16 cellular contexts compared by ENCODE assay signal in genomic region chr22:30408388-30409101, GRCh38. TPM values are rescaled to one million over a fixed set of nuclear protein-coding genes. Genes with fewer than 3 reads are reported as not detected.
A peak's percentile ranks its signal among the peaks of the same experiment; 100 is the strongest.
DNase-seq lines count a peak whose midpoint lies in the region; ATAC-seq lines count a peak whose summit lies in the region.
"Had no signal": no experiment of that assay in that cellular context is flagged by ENCODE, and none has a peak within 500 bp of the region (broad histone marks: within the 10 kb centered on the region; RNA-seq: fewer than 3 reads in every experiment).

No MANE protein-coding gene starts in this region.

- H3K4me1 Mint-ChIP-seq in activated T-helper 2 cell treated with anti-CD3 and anti-CD28 coated beads, Interferon-gamma antibody, Interleukin-2, Interleukin-4, amounts not matched to agents 10 μg/mL and 5 μg/mL and 100 μg/mL, durations not matched to agents 14 hours and 24 hours and 36 hours (ENCODE audit: low read depth), result peaks cover 23% of the 10 kb centered on the region
- no peaks in the 10 kb centered on the region for H3K4me1 Mint-ChIP-seq in stimulated activated naive B cell treated with anti-CD40 and anti-IgM and Interleukin-4, amounts not matched to agents 10 μg/mL and 1 μg/mL and 100 μg/mL, for 72 hours

- in situ Hi-C loops in ACHN (cut with HindIII; ENCODE audit: low pct_ligation_motif_present, low pct_unique_long_range_greater_than_20kb, low sequenced_read_pairs), result no loop called here

- no peaks in the 10 kb centered on the region for H3K27me3 Mint-ChIP-seq in activated T-helper 2 cell treated with anti-CD3 and anti-CD28 coated beads, Interferon-gamma antibody, Interleukin-2, Interleukin-4, amounts not matched to agents 10 μg/mL and 5 μg/mL and 100 μg/mL, durations not matched to agents 14 hours and 24 hours and 36 hours (ENCODE audit: low read depth)
- H3K27me3 Mint-ChIP-seq in stimulated activated naive B cell treated with anti-CD40 and anti-IgM and Interleukin-4, amounts not matched to agents 10 μg/mL and 1 μg/mL and 100 μg/mL, for 72 hours, result no peaks in the 10 kb centered on the region
- H3K27me3 Mint-ChIP-seq: CD4-positive, CD25-positive, alpha-beta regulatory T cell; natural killer cell treated with Interleukin-12 subunit alpha and Interleukin-12 subunit beta and Interleukin-15 and Interleukin-18, amount 100 ng/mL, for 72 hours; stimulated activated naive CD8-positive, alpha-beta T cell treated with anti-CD3 and anti-CD28 coated beads, Interleukin-15, Interleukin-2, amounts not matched to agents 100 ng/mL and 50 ng/mL, for 24 hours had no signal

- DNase-seq in ACHN, result peak; percentile 41
- DNase-seq in HT1080 (ENCODE audit: low read depth), result peak; percentile 79
- DNase-seq in activated T-helper 2 cell treated with anti-CD3 and anti-CD28 coated beads, Interferon-gamma antibody, Interleukin-2, Interleukin-4, amounts not matched to agents 10 μg/mL and 5 μg/mL and 100 μg/mL, durations not matched to agents 14 hours and 24 hours and 36 hours (ENCODE audit: low spot score), result no peak
- DNase-seq in hepatic stellate cell (ENCODE audit: low spot score), result peak; percentile 64
- DNase-seq in germinal center (ENCODE audit: low spot score), result no peak
- DNase-seq in NCI-H1436 treated with DMSO at 0.1 percent for 48 hours (lab: John Stamatoyannopoulos, UW), result no peak
- DNase-seq in stimulated activated naive B cell treated with anti-CD40 and anti-IgM and Interleukin-4, amounts not matched to agents 10 μg/mL and 1 μg/mL and 100 μg/mL, for 72 hours, result no peak
- DNase-seq: activated T-cell treated with anti-CD3 and anti-CD28 coated beads, Interleukin-2, amount 50 U/mL, for 4 hours; CD4-positive, CD25-positive, alpha-beta regulatory T cell; colonic mucosa; NCI-H526 had no signal

- H3K9me3 Mint-ChIP-seq in activated T-helper 2 cell treated with anti-CD3 and anti-CD28 coated beads, Interferon-gamma antibody, Interleukin-2, Interleukin-4, amounts not matched to agents 10 μg/mL and 5 μg/mL and 100 μg/mL, durations not matched to agents 14 hours and 24 hours and 36 hours, result no peaks in the 10 kb centered on the region
- H3K9me3 Mint-ChIP-seq in stimulated activated naive B cell treated with anti-CD40 and anti-IgM and Interleukin-4, amounts not matched to agents 10 μg/mL and 1 μg/mL and 100 μg/mL, for 72 hours, result no peaks in the 10 kb centered on the region
- H3K9me3 Mint-ChIP-seq: activated T-cell treated with anti-CD3 and anti-CD28 coated beads, Interleukin-2, amount 50 U/mL, for 4 hours; CD4-positive, CD25-positive, alpha-beta regulatory T cell; natural killer cell treated with Interleukin-12 subunit alpha and Interleukin-12 subunit beta and Interleukin-15 and Interleukin-18, amount 100 ng/mL, for 72 hours; stimulated activated naive CD8-positive, alpha-beta T cell treated with anti-CD3 and anti-CD28 coated beads, Interleukin-15, Interleukin-2, amounts not matched to agents 100 ng/mL and 50 ng/mL, for 24 hours; T-helper 1 cell treated with Interleukin-12 subunit alpha and Interleukin-12 subunit beta and Interleukin-4 antibody, amounts not matched to agents 30 μg/mL and 1 μg/mL, for 36 hours had no signal

- H3K27ac Mint-ChIP-seq in activated T-helper 2 cell treated with anti-CD3 and anti-CD28 coated beads, Interferon-gamma antibody, Interleukin-2, Interleukin-4, amounts not matched to agents 10 μg/mL and 5 μg/mL and 100 μg/mL, durations not matched to agents 14 hours and 24 hours and 36 hours, result peak overlapping the region; percentile 12
- H3K27ac Mint-ChIP-seq in stimulated activated naive B cell treated with anti-CD40 and anti-IgM and Interleukin-4, amounts not matched to agents 10 μg/mL and 1 μg/mL and 100 μg/mL, for 72 hours, result no peak overlapping the region
- H3K27ac Mint-ChIP-seq: natural killer cell treated with Interleukin-12 subunit alpha and Interleukin-12 subunit beta and Interleukin-15 and Interleukin-18, amount 100 ng/mL, for 72 hours; stimulated activated naive CD8-positive, alpha-beta T cell treated with anti-CD3 and anti-CD28 coated beads, Interleukin-15, Interleukin-2, amounts not matched to agents 100 ng/mL and 50 ng/mL, for 24 hours; T-helper 1 cell treated with Interleukin-12 subunit alpha and Interleukin-12 subunit beta and Interleukin-4 antibody, amounts not matched to agents 30 μg/mL and 1 μg/mL, for 36 hours had no signal

- intact Hi-C loops in activated T-helper 2 cell treated with anti-CD3 and anti-CD28 coated beads, Interferon-gamma antibody, Interleukin-2, Interleukin-4, amounts not matched to agents 10 μg/mL and 5 μg/mL and 100 μg/mL, durations not matched to agents 14 hours and 24 hours and 36 hours (cut with micrococcal nuclease), result no loop called here

- peaks cover 69% of the 10 kb centered on the region for H3K36me3 Mint-ChIP-seq in activated T-helper 2 cell treated with anti-CD3 and anti-CD28 coated beads, Interferon-gamma antibody, Interleukin-2, Interleukin-4, amounts not matched to agents 10 μg/mL and 5 μg/mL and 100 μg/mL, durations not matched to agents 14 hours and 24 hours and 36 hours (ENCODE audit: low read depth)
- H3K36me3 Mint-ChIP-seq in stimulated activated naive B cell treated with anti-CD40 and anti-IgM and Interleukin-4, amounts not matched to agents 10 μg/mL and 1 μg/mL and 100 μg/mL, for 72 hours, result peaks cover 4 to 20% of the 10 kb centered on the region in 2 donors
- H3K36me3 Mint-ChIP-seq: natural killer cell treated with Interleukin-12 subunit alpha and Interleukin-12 subunit beta and Interleukin-15 and Interleukin-18, amount 100 ng/mL, for 72 hours had no signal

- ATAC-seq in GM21515 (IDR thresholded peaks at IDR 0.05; ENCODE audit: unreplicated experiment), result no peak
- no peak for ATAC-seq in stimulated activated naive B cell treated with anti-CD40 and anti-IgM and Interleukin-4, amounts not matched to agents 10 μg/mL and 1 μg/mL and 100 μg/mL, for 72 hours (replicated peaks)
- ATAC-seq: activated T-cell treated with anti-CD3 and anti-CD28 coated beads, Interleukin-2, amount 50 U/mL, for 4 hours; GM12878; natural killer cell treated with Interleukin-12 subunit alpha and Interleukin-12 subunit beta and Interleukin-15 and Interleukin-18, amount 100 ng/mL, for 72 hours had no signal

- no peak overlapping the region for H3K4me3 Mint-ChIP-seq in activated T-helper 2 cell treated with anti-CD3 and anti-CD28 coated beads, Interferon-gamma antibody, Interleukin-2, Interleukin-4, amounts not matched to agents 10 μg/mL and 5 μg/mL and 100 μg/mL, durations not matched to agents 14 hours and 24 hours and 36 hours (ENCODE audit: low read depth)
- H3K4me3 Mint-ChIP-seq in stimulated activated naive B cell treated with anti-CD40 and anti-IgM and Interleukin-4, amounts not matched to agents 10 μg/mL and 1 μg/mL and 100 μg/mL, for 72 hours, result no peak overlapping the region
- H3K4me3 Mint-ChIP-seq: activated T-cell treated with anti-CD3 and anti-CD28 coated beads, Interleukin-2, amount 50 U/mL, for 4 hours; CD4-positive, CD25-positive, alpha-beta regulatory T cell; natural killer cell treated with Interleukin-12 subunit alpha and Interleukin-12 subunit beta and Interleukin-15 and Interleukin-18, amount 100 ng/mL, for 72 hours; stimulated activated naive CD8-positive, alpha-beta T cell treated with anti-CD3 and anti-CD28 coated beads, Interleukin-15, Interleukin-2, amounts not matched to agents 100 ng/mL and 50 ng/mL, for 24 hours; T-helper 1 cell treated with Interleukin-12 subunit alpha and Interleukin-12 subunit beta and Interleukin-4 antibody, amounts not matched to agents 30 μg/mL and 1 μg/mL, for 36 hours had no signal

RNA-seq across cellular contexts. Expression of gene SEC14L2, which starts 11.7 kb away (rescaled TPM):
- total RNA-seq in HT1080 (2014; rRNA removed; shearing (Covaris generic)), result 8.6 and 13.5 TPM in 2 replicates
- polyA plus RNA-seq in HT1080 (2015; cell fraction: cytosol; rRNA removed), result 14.8 and 18.3 TPM in 2 replicates
- polyA plus RNA-seq in HT1080 (2015; cell fraction: nucleus; rRNA removed), result 28.7 and 43.6 TPM in 2 replicates
- 32.7 and 36.2 TPM in 2 replicates for total RNA-seq in activated T-helper 2 cell treated with anti-CD3 and anti-CD28 coated beads, Interferon-gamma antibody, Interleukin-2, Interleukin-4, amounts not matched to agents 10 μg/mL and 5 μg/mL and 100 μg/mL, durations not matched to agents 14 hours and 24 hours and 36 hours

RNA-seq across cellular contexts. Expression of gene MTFP1, which starts 17.0 kb away (rescaled TPM):
- total RNA-seq in HT1080 (2014; rRNA removed; shearing (Covaris generic)), result 37.1 and 60.4 TPM in 2 replicates
- polyA plus RNA-seq in HT1080 (2015; cell fraction: cytosol; rRNA removed), result 19.3 and 29.3 TPM in 2 replicates
- polyA plus RNA-seq in HT1080 (2015; cell fraction: nucleus; rRNA removed), result 13.5 and 14.1 TPM in 2 replicates
- 72.2 and 77.3 TPM in 2 replicates for total RNA-seq in activated T-helper 2 cell treated with anti-CD3 and anti-CD28 coated beads, Interferon-gamma antibody, Interleukin-2, Interleukin-4, amounts not matched to agents 10 μg/mL and 5 μg/mL and 100 μg/mL, durations not matched to agents 14 hours and 24 hours and 36 hours

RNA-seq across cellular contexts. Expression of gene RNF215, which starts 21.3 kb away (rescaled TPM):
- total RNA-seq in HT1080 (2014; rRNA removed; shearing (Covaris generic)), result 13.8 and 14.6 TPM in 2 replicates
- 14.9 and 17.7 TPM in 2 replicates for polyA plus RNA-seq in HT1080 (2015; cell fraction: cytosol; rRNA removed)
- 47.9 and 53.9 TPM in 2 replicates for polyA plus RNA-seq in HT1080 (2015; cell fraction: nucleus; rRNA removed)
- total RNA-seq in activated T-helper 2 cell treated with anti-CD3 and anti-CD28 coated beads, Interferon-gamma antibody, Interleukin-2, Interleukin-4, amounts not matched to agents 10 μg/mL and 5 μg/mL and 100 μg/mL, durations not matched to agents 14 hours and 24 hours and 36 hours, result 17.2 and 19.3 TPM in 2 replicates

RNA-seq across cellular contexts. Expression of gene CCDC157, which starts 51.7 kb away (rescaled TPM):
- total RNA-seq in HT1080 (2014; rRNA removed; shearing (Covaris generic)), result 2.8 and 3.1 TPM in 2 replicates
- polyA plus RNA-seq in HT1080 (2015; cell fraction: cytosol; rRNA removed), result 2.0 and 2.4 TPM in 2 replicates
- polyA plus RNA-seq in HT1080 (2015; cell fraction: nucleus; rRNA removed), result 1.4 and 2.8 TPM in 2 replicates
- 3.2 and 4.3 TPM in 2 replicates for total RNA-seq in activated T-helper 2 cell treated with anti-CD3 and anti-CD28 coated beads, Interferon-gamma antibody, Interleukin-2, Interleukin-4, amounts not matched to agents 10 μg/mL and 5 μg/mL and 100 μg/mL, durations not matched to agents 14 hours and 24 hours and 36 hours

RNA-seq across cellular contexts. Expression of gene SF3A1, which starts 51.9 kb away (rescaled TPM):
- total RNA-seq in HT1080 (2014; rRNA removed; shearing (Covaris generic)), result 54.1 and 133 TPM in 2 replicates
- polyA plus RNA-seq in HT1080 (2015; cell fraction: cytosol; rRNA removed), result 115 and 140 TPM in 2 replicates
- polyA plus RNA-seq in HT1080 (2015; cell fraction: nucleus; rRNA removed), result 206 and 230 TPM in 2 replicates
- 287 and 325 TPM in 2 replicates for total RNA-seq in activated T-helper 2 cell treated with anti-CD3 and anti-CD28 coated beads, Interferon-gamma antibody, Interleukin-2, Interleukin-4, amounts not matched to agents 10 μg/mL and 5 μg/mL and 100 μg/mL, durations not matched to agents 14 hours and 24 hours and 36 hours

Comparison
In these comparisons a context has a peak if more than half of its experiments do, and no peak if none do; other contexts are left out.
1. DNase-seq: peak in ACHN (single experiment), HT1080 (single experiment) and hepatic stellate cell (single experiment); none in activated T-helper 2 cell treated with anti-CD3 and anti-CD28 coated beads, Interferon-gamma antibody, Interleukin-2, Interleukin-4, amounts not matched to agents 10 μg/mL and 5 μg/mL and 100 μg/mL, durations not matched to agents 14 hours and 24 hours and 36 hours (single experiment), germinal center (single experiment), NCI-H1436 treated with DMSO at 0.1 percent for 48 hours (single experiment) and stimulated activated naive B cell treated with anti-CD40 and anti-IgM and Interleukin-4, amounts not matched to agents 10 μg/mL and 1 μg/mL and 100 μg/mL, for 72 hours (single experiment).